Comparison of ENCODE assay signal across 11 cellular contexts in the genomic region with DNA sequence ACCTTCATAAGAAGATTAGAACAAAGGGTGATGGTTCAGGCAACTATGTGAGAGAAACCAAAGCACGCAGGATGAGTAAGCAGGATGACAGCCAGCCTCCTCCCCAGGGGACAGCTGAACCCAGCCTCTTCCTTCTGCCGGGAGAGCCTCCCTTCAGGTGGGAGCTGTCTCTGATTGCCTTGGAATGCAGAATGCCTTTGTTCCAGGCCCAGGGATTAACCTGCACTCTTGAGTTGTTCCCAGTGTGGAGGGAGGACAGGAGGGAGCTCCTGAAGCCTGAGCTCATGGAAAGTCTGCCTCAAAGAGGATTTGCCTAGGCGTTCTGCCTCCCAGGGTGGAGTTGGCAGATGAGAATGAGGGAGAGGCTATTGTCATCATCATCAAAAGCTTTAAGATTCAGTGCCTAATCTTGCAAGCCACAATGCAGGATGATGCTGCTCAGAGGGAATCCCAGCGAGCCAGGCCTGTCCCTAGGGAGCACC. TPM values are rescaled to one million over a fixed set of nuclear protein-coding genes. Genes with fewer than 3 reads are reported as not detected.
DNase-seq lines count a peak whose midpoint lies in the region; ATAC-seq and TF ChIP-seq lines count a peak whose summit lies in the region.
"Had no signal": no experiment of that assay in that cellular context is flagged by ENCODE, and none has a peak within 500 bp of the region (broad histone marks: within the 10 kb centered on the region; RNA-seq: fewer than 3 reads in every experiment).

No MANE protein-coding gene starts in this region.

- peaks cover 18% of the 10 kb centered on the region for H3K27me3 Mint-ChIP-seq in activated CD4-positive, alpha-beta T cell treated with anti-CD3 and anti-CD28 coated beads, Interleukin-2, amount 10 ng/mL, durations not matched to agents 24 days and 14 days
- peaks cover 65% of the 10 kb centered on the region for H3K27me3 Mint-ChIP-seq in T-helper 17 cell
- peaks cover 23 to 42% of the 10 kb centered on the region in 2 donors for H3K27me3 Mint-ChIP-seq in CD8-positive, alpha-beta memory T cell

- H3K9me3 Mint-ChIP-seq in activated CD4-positive, alpha-beta T cell treated with anti-CD3 and anti-CD28 coated beads, Interleukin-2, amount 10 ng/mL, durations not matched to agents 24 days and 14 days = no peaks in the 10 kb centered on the region
- H3K9me3 Mint-ChIP-seq in CD8-positive, alpha-beta memory T cell = no peaks in the 10 kb centered on the region

- no peak overlapping the region for H3K27ac ChIP-seq in BLaER1
- H3K27ac ChIP-seq in CD8-positive, alpha-beta memory T cell (ENCODE audit: low read depth, low read length) = no peak overlapping the region
- H3K27ac ChIP-seq: SJCRH30 had no signal

- H3K4me1 ChIP-seq in BLaER1 = peaks cover 24% of the 10 kb centered on the region
- H3K4me1 ChIP-seq in CD8-positive, alpha-beta memory T cell (ENCODE audit: insufficient read depth, low read length) = no peaks in the 10 kb centered on the region
- H3K4me1 ChIP-seq: SJCRH30 had no signal

- TF ChIP-seq CTCF in cardiac fibroblast (IDR thresholded peaks at IDR 0.05; ENCODE audit: low read depth, low read length) = no peak

- H3K4me3 ChIP-seq in BLaER1 (no peak overlapping the region), cardiac fibroblast (replicated peaks in 1 of 2; ENCODE audit: low read depth in 2 of 2, low read length in 2 of 2) (no peak overlapping the region)
- no peak overlapping the region for H3K4me3 ChIP-seq in CD8-positive, alpha-beta memory T cell (ENCODE audit: low read length)
- H3K4me3 ChIP-seq: SJCRH30 had no signal

- no peak overlapping the region for H3K9ac ChIP-seq in BLaER1

- H3K4me3 Mint-ChIP-seq in activated CD4-positive, alpha-beta T cell treated with anti-CD3 and anti-CD28 coated beads, Interleukin-2, amount 10 ng/mL, durations not matched to agents 24 days and 14 days = no peak overlapping the region
- no peak overlapping the region for H3K4me3 Mint-ChIP-seq in T-helper 17 cell
- H3K4me3 Mint-ChIP-seq in CD8-positive, alpha-beta memory T cell = no peak overlapping the region

- DNase-seq in cardiac fibroblast (ENCODE audit: low read depth in 2 of 2) (peak; percentile 69 to 97), left kidney (ENCODE audit: low read depth, low spot score) (peak; percentile 20), T-helper 17 cell (no peak), NCI-H526 (lab: John Stamatoyannopoulos, UW) (no peak)
- DNase-seq in activated CD4-positive, alpha-beta T cell treated with anti-CD3 and anti-CD28 coated beads, Interleukin-2, amount 10 ng/mL, durations not matched to agents 24 days and 14 days = no peak
- no peak for DNase-seq in CD8-positive, alpha-beta memory T cell
- DNase-seq: Calu3, cerebellar nuclear complex had no signal

- intact Hi-C loops in activated CD4-positive, alpha-beta T cell treated with anti-CD3 and anti-CD28 coated beads, Interleukin-2, amount 10 ng/mL, durations not matched to agents 24 days and 14 days (cut with micrococcal nuclease) = no loop called here

- ATAC-seq in T-helper 17 cell = no peak

- no peaks in the 10 kb centered on the region for H3K36me3 Mint-ChIP-seq in activated CD4-positive, alpha-beta T cell treated with anti-CD3 and anti-CD28 coated beads, Interleukin-2, amount 10 ng/mL, durations not matched to agents 24 days and 14 days (ENCODE audit: low read depth)
- peaks cover 3% of the 10 kb centered on the region for H3K36me3 Mint-ChIP-seq in T-helper 17 cell (ENCODE audit: low read depth)
- no peaks in the 10 kb centered on the region for H3K36me3 Mint-ChIP-seq in CD8-positive, alpha-beta memory T cell

- TF ChIP-seq EP300 in Ishikawa (IDR thresholded peaks at IDR 0.05; ENCODE audit: borderline replicate concordance) = peak; percentile 91

- no peaks in the 10 kb centered on the region for H4K20me1 ChIP-seq in BLaER1

- H3K27me3 ChIP-seq in BLaER1 = no peaks in the 10 kb centered on the region
- no peaks in the 10 kb centered on the region for H3K27me3 ChIP-seq in CD8-positive, alpha-beta memory T cell (ENCODE audit: insufficient read depth, low read length, poor library complexity, severe bottlenecking)

- CTCF ChIA-PET in CD8-positive, alpha-beta memory T cell (lab: Charles Lee) = interaction anchor here (1.3 kb wide), 1 partner anchor 484 kb away, joined by 3 read pairs; no protein-coding TSS in a partner anchor

- peak; percentile 23; the same call in 1 of the 2 replicates for TF ChIP-seq RAD21 in Ishikawa (IDR thresholded peaks at IDR 0.05; ENCODE audit: low read depth)

- no peaks in the 10 kb centered on the region for H3K4me1 Mint-ChIP-seq in activated CD4-positive, alpha-beta T cell treated with anti-CD3 and anti-CD28 coated beads, Interleukin-2, amount 10 ng/mL, durations not matched to agents 24 days and 14 days
- H3K4me1 Mint-ChIP-seq in T-helper 17 cell = peaks cover 4% of the 10 kb centered on the region
- H3K4me1 Mint-ChIP-seq in CD8-positive, alpha-beta memory T cell = peaks cover 0 to 4% (median 2%) of the 10 kb centered on the region in 3 donors

- H3K36me3 ChIP-seq in BLaER1 = no peaks in the 10 kb centered on the region
- no peaks in the 10 kb centered on the region for H3K36me3 ChIP-seq in CD8-positive, alpha-beta memory T cell (ENCODE audit: insufficient read depth, low read length)
- H3K36me3 ChIP-seq: SJCRH30 had no signal

- POLR2A ChIA-PET in CD8-positive, alpha-beta memory T cell (lab: Charles Lee) = no interaction called here

- H3K9me3 ChIP-seq in BLaER1 (no peaks in the 10 kb centered on the region), T-helper 17 cell (ENCODE audit: control insufficient read depth, low read length, poor library complexity, severe bottlenecking) (no peaks in the 10 kb centered on the region)
- no peaks in the 10 kb centered on the region for H3K9me3 ChIP-seq in CD8-positive, alpha-beta memory T cell (ENCODE audit: low read length)
- H3K9me3 ChIP-seq: SJCRH30 had no signal

- peak overlapping the region; percentile 41 for H3K4me2 ChIP-seq in BLaER1

- H3K27ac Mint-ChIP-seq in activated CD4-positive, alpha-beta T cell treated with anti-CD3 and anti-CD28 coated beads, Interleukin-2, amount 10 ng/mL, durations not matched to agents 24 days and 14 days = no peak overlapping the region
- no peak overlapping the region for H3K27ac Mint-ChIP-seq in T-helper 17 cell
- H3K27ac Mint-ChIP-seq in CD8-positive, alpha-beta memory T cell = no peak overlapping the region

TF ChIP-seq in Ishikawa, 13 proteins besides CTCF, POLR2A, EP300 and RAD21 (continues in another document):
- TF ChIP-seq, protein P1, sequence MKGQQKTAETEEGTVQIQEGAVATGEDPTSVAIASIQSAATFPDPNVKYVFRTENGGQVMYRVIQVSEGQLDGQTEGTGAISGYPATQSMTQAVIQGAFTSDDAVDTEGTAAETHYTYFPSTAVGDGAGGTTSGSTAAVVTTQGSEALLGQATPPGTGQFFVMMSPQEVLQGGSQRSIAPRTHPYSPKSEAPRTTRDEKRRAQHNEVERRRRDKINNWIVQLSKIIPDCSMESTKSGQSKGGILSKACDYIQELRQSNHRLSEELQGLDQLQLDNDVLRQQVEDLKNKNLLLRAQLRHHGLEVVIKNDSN (IDR thresholded peaks at IDR 0.05) = no peak
- peak; percentile 85 for TF ChIP-seq TCF12 (IDR thresholded peaks at IDR 0.05; ENCODE audit: low read depth)
- no peak for TF ChIP-seq CEBPB (IDR thresholded peaks at IDR 0.05)
- TF ChIP-seq TEAD4 (IDR thresholded peaks at IDR 0.05) = peak; percentile 92
- 0 out of 2 replicates have a peak, but pooled peaks have one; percentile 14 for TF ChIP-seq YY1 (IDR thresholded peaks at IDR 0.05; ENCODE audit: low read depth)
- TF ChIP-seq TAF1 (IDR thresholded peaks at IDR 0.05; ENCODE audit: low read depth) = no peak
- TF ChIP-seq EGR1 (IDR thresholded peaks at IDR 0.05) = no peak
- peak; percentile 61; the same call in 1 of the 2 replicates for TF ChIP-seq NFIC (IDR thresholded peaks at IDR 0.05)
- 0 out of 2 replicates have a peak, but pooled peaks have one; percentile 43 for TF ChIP-seq ZBTB7A (IDR thresholded peaks at IDR 0.05; ENCODE audit: low read depth)
- TF ChIP-seq FOXM1 (IDR thresholded peaks at IDR 0.05; ENCODE audit: borderline replicate concordance, low read depth) = peak; percentile 62; the same call in 1 of the 2 replicates

RNA-seq across cellular contexts. Expression of a gene that starts 3.6 kb away (rescaled TPM):
- total RNA-seq in activated CD4-positive, alpha-beta T cell treated with anti-CD3 and anti-CD28 coated beads, Interleukin-2, amount 10 ng/mL, durations not matched to agents 24 days and 14 days = not detected in 2 replicates
- total RNA-seq in T-helper 17 cell = not detected
- not detected for total RNA-seq in CD8-positive, alpha-beta memory T cell
- not detected for polyA plus RNA-seq in CD8-positive, alpha-beta memory T cell
- total RNA-seq: SJCRH30 had no signal

RNA-seq across cellular contexts. Expression of a gene that starts 23.0 kb away (rescaled TPM):
- not detected in 2 replicates for total RNA-seq in activated CD4-positive, alpha-beta T cell treated with anti-CD3 and anti-CD28 coated beads, Interleukin-2, amount 10 ng/mL, durations not matched to agents 24 days and 14 days
- not detected for total RNA-seq in T-helper 17 cell
- total RNA-seq in CD8-positive, alpha-beta memory T cell = not detected
- polyA plus RNA-seq in CD8-positive, alpha-beta memory T cell = not detected
- total RNA-seq: Calu3, SJCRH30 had no signal

RNA-seq across cellular contexts. Expression of a gene that starts 23.6 kb away (rescaled TPM):
- not detected in 2 replicates for total RNA-seq in activated CD4-positive, alpha-beta T cell treated with anti-CD3 and anti-CD28 coated beads, Interleukin-2, amount 10 ng/mL, durations not matched to agents 24 days and 14 days
- total RNA-seq in T-helper 17 cell = not detected
- total RNA-seq in CD8-positive, alpha-beta memory T cell = not detected
- not detected for polyA plus RNA-seq in CD8-positive, alpha-beta memory T cell
- total RNA-seq: SJCRH30 had no signal

RNA-seq across cellular contexts. Expression of a gene that starts 44.7 kb away (rescaled TPM):
- not detected in 2 replicates for total RNA-seq in activated CD4-positive, alpha-beta T cell treated with anti-CD3 and anti-CD28 coated beads, Interleukin-2, amount 10 ng/mL, durations not matched to agents 24 days and 14 days
- total RNA-seq in T-helper 17 cell = not detected
- total RNA-seq in CD8-positive, alpha-beta memory T cell = not detected
- not detected for polyA plus RNA-seq in CD8-positive, alpha-beta memory T cell
- total RNA-seq: SJCRH30 had no signal

RNA-seq across cellular contexts. Expression of a gene that starts 56.3 kb away (rescaled TPM):
- not detected in 2 replicates for total RNA-seq in activated CD4-positive, alpha-beta T cell treated with anti-CD3 and anti-CD28 coated beads, Interleukin-2, amount 10 ng/mL, durations not matched to agents 24 days and 14 days
- total RNA-seq in T-helper 17 cell = not detected
- not detected for total RNA-seq in CD8-positive, alpha-beta memory T cell
- not detected for polyA plus RNA-seq in CD8-positive, alpha-beta memory T cell
- total RNA-seq: Calu3, SJCRH30 had no signal

Comparison
In these comparisons a context has a peak if more than half of its experiments do, and no peak if none do; other contexts are left out.
1. DNase-seq: peak in cardiac fibroblast (2 of 2) and left kidney (single experiment); none in activated CD4-positive, alpha-beta T cell treated with anti-CD3 and anti-CD28 coated beads, Interleukin-2, amount 10 ng/mL, durations not matched to agents 24 days and 14 days (single experiment), T-helper 17 cell (0 of 3), CD8-positive, alpha-beta memory T cell (0 of 5) and NCI-H526 (0 of 2).